In the genomic region with DNA sequence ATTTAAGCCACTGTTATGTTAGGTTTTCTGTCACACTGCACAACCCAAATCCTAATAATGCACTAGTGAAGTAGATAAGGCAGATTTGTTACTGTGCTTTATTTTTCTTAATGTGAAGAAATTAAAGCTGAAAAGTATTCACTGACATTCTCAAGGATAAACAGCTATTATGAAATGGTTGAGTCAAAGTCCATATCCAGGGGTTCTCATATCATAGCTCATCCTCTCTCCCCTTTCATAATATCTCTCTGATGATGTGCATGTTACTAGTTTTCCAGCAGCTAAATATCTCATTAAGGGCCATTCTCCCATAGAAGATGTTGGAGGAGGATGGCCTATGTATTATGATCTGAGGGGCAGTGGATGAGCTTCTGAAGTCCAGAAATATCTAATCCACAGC, we compare ENCODE assay signal across 18 cellular contexts. TPM values are rescaled to one million over a fixed set of nuclear protein-coding genes. Genes with fewer than 3 reads are reported as not detected.
DNase-seq lines count a peak whose midpoint lies in the region; ATAC-seq, FAIRE-seq and TF ChIP-seq lines count a peak whose summit lies in the region.
"Had no signal": no experiment of that assay in that cellular context is flagged by ENCODE, and none has a peak within 500 bp of the region (broad histone marks: within the 10 kb centered on the region; RNA-seq: fewer than 3 reads in every experiment).

No MANE protein-coding gene starts in this region.

- H3K27me3 ChIP-seq in bronchial epithelial cell (ENCODE audit: control insufficient read depth, insufficient read depth, low read length) = no peaks in the 10 kb centered on the region
- no peaks in the 10 kb centered on the region for H3K27me3 ChIP-seq in foreskin keratinocyte

- POLR2A ChIA-PET in activated CD8-positive, alpha-beta T cell treated with anti-CD3 and anti-CD28 coated beads for 36 hours (lab: Charles Lee) = interaction anchor here (0.6 kb wide), 1 partner anchor 10 kb away, joined by 3 read pairs; no protein-coding TSS in a partner anchor

- H3K9me3 Mint-ChIP-seq in activated CD8-positive, alpha-beta T cell treated with anti-CD3 and anti-CD28 coated beads for 36 hours = peaks cover 6% of the 10 kb centered on the region

- DNase-seq in amniotic epithelial cell (ENCODE audit: low read depth) (peak; percentile 68), bronchial epithelial cell (ENCODE audit: low read depth) (peak; percentile 35), foreskin keratinocyte (no peak), T-helper 2 cell (no peak)
- no peak for DNase-seq in stimulated activated CD8-positive, alpha-beta memory T cell treated with anti-CD3 and anti-CD28 coated beads, Interleukin-4, amount 100 ng/mL, for 48 hours
- no peak for DNase-seq in activated CD8-positive, alpha-beta T cell treated with anti-CD3 and anti-CD28 coated beads for 36 hours
- DNase-seq: C1 segment of cervical spinal cord; Caco-2; CD8-positive, alpha-beta T cell; DMS153; DND-41; GOT3; HFFc6 had no signal

- no peak for ATAC-seq in foreskin keratinocyte
- ATAC-seq in activated CD8-positive, alpha-beta T cell treated with anti-CD3 and anti-CD28 coated beads for 36 hours = no peak
- ATAC-seq: CD8-positive, alpha-beta T cell had no signal

- H3K36me3 ChIP-seq in bronchial epithelial cell (ENCODE audit: control insufficient read depth, insufficient read depth, low read length) = no peaks in the 10 kb centered on the region
- H3K36me3 ChIP-seq: HAP-1 had no signal

- CTCF ChIA-PET in activated CD8-positive, alpha-beta T cell treated with anti-CD3 and anti-CD28 coated beads for 36 hours (lab: Charles Lee) = interaction anchor here (1.2 kb wide), 1 partner anchor 67 kb away, joined by 4 read pairs; no protein-coding TSS in a partner anchor

- no peak overlapping the region for H3K4me3 ChIP-seq in bronchial epithelial cell (ENCODE audit: low read depth, low read length)
- H3K4me3 ChIP-seq: HAP-1 had no signal

- no peaks in the 10 kb centered on the region for H3K36me3 Mint-ChIP-seq in activated CD8-positive, alpha-beta T cell treated with anti-CD3 and anti-CD28 coated beads for 36 hours (ENCODE audit: low read depth)
- H3K36me3 Mint-ChIP-seq: CD8-positive, alpha-beta T cell had no signal

- no peak for FAIRE-seq in bronchial epithelial cell (lab: Jason Lieb, UNC)
- FAIRE-seq: G401.6, GM12892, H54 had no signal

- H3K4me1 ChIP-seq in foreskin keratinocyte = peaks cover 17% of the 10 kb centered on the region
- H3K4me1 ChIP-seq: HAP-1 had no signal

- TF ChIP-seq CTCF in bronchial epithelial cell (IDR thresholded peaks at IDR 0.05; ENCODE audit: insufficient read depth, low read length, severe bottlenecking) (no peak), foreskin keratinocyte (conservative IDR thresholded peaks at IDR 0.05) (no peak)
- no peak for TF ChIP-seq CTCF in activated CD8-positive, alpha-beta T cell treated with anti-CD3 and anti-CD28 coated beads for 36 hours (IDR thresholded peaks at IDR 0.05)

- peaks cover 2% of the 10 kb centered on the region for H3K27me3 Mint-ChIP-seq in activated CD8-positive, alpha-beta T cell treated with anti-CD3 and anti-CD28 coated beads for 36 hours

- no peak overlapping the region for H3K4me3 Mint-ChIP-seq in activated CD8-positive, alpha-beta T cell treated with anti-CD3 and anti-CD28 coated beads for 36 hours
- H3K4me3 Mint-ChIP-seq: CD8-positive, alpha-beta T cell; HFFc6 had no signal

- peak overlapping the region; percentile 95 for H3K27ac ChIP-seq in foreskin keratinocyte

- H3K27ac Mint-ChIP-seq in activated CD8-positive, alpha-beta T cell treated with anti-CD3 and anti-CD28 coated beads for 36 hours = no peak overlapping the region
- H3K27ac Mint-ChIP-seq: CD8-positive, alpha-beta T cell; HFFc6 had no signal

- intact Hi-C loops in activated CD8-positive, alpha-beta T cell treated with anti-CD3 and anti-CD28 coated beads for 36 hours (cut with micrococcal nuclease) = no loop called here

- H3K4me1 Mint-ChIP-seq in activated CD8-positive, alpha-beta T cell treated with anti-CD3 and anti-CD28 coated beads for 36 hours (ENCODE audit: low read depth) = no peaks in the 10 kb centered on the region

RNA-seq across cellular contexts. Expression of a gene that starts 53.6 kb away (rescaled TPM):
- total RNA-seq in bronchial epithelial cell (not detected in 2 replicates), foreskin keratinocyte (not detected in 2 replicates)
- polyA plus RNA-seq in foreskin keratinocyte = not detected in 2 replicates
- not detected for total RNA-seq in activated CD8-positive, alpha-beta T cell treated with anti-CD3 and anti-CD28 coated beads for 36 hours
- total RNA-seq: A172; Caco-2; CD8-positive, alpha-beta T cell had no signal

Comparison
In these comparisons a context has a peak if more than half of its experiments do, and no peak if none do; other contexts are left out.
1. DNase-seq: peak in amniotic epithelial cell (single experiment) and bronchial epithelial cell (single experiment); none in foreskin keratinocyte (0 of 2), stimulated activated CD8-positive, alpha-beta memory T cell treated with anti-CD3 and anti-CD28 coated beads, Interleukin-4, amount 100 ng/mL, for 48 hours (single experiment), activated CD8-positive, alpha-beta T cell treated with anti-CD3 and anti-CD28 coated beads for 36 hours (single experiment) and T-helper 2 cell (0 of 5).